ENCODE assay signal across 31 cellular contexts in the genomic region with DNA sequence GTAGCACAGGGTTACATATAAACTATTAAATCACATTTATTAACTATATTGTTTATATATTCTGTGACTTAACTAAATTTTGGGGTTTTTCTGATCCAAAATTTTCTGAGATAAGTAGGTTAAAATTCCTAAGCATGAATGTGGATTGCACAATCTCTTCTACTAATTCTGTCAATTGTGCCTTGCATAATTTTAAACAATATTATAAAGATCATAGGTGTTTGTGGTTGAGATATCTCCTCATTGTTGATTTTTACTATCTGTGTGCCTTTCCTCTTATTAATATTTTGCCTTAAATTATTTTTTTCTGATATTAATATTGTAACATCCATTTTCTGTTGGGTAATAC.
"Had no signal": no experiment of that assay in that cellular context is flagged by ENCODE, and none has a peak within 500 bp of the region (broad histone marks: within the 10 kb centered on the region; RNA-seq: fewer than 3 reads in every experiment).

No MANE protein-coding gene starts in this region.

- H3K27ac ChIP-seq: adrenal gland, body of pancreas, epithelial cell of prostate, esophagus squamous epithelium, heart left ventricle, WERI-Rb-1 had no signal

- H3K27me3 ChIP-seq: adrenal gland, body of pancreas, esophagus squamous epithelium, heart left ventricle had no signal

- H3K9me3 ChIP-seq: adrenal gland, esophagus squamous epithelium, heart left ventricle had no signal

- ATAC-seq: activated CD4-positive, CD25-positive, alpha-beta regulatory T cell treated with anti-CD3 and anti-CD28 coated beads, Interleukin-2, amount 50 U/mL, for 24 hours; activated CD8-positive, alpha-beta T cell treated with anti-CD3 and anti-CD28 coated beads for 36 hours; activated T-cell treated with anti-CD3 and anti-CD28 coated beads, Interleukin-2, amount 50 U/mL, for 4 hours; activated T-helper 17 cell treated with anti-CD3 and anti-CD28 coated beads, Interleukin-2, amount 50 U/mL, for 72 hours; body of pancreas; heart left ventricle; T-helper 17 cell had no signal

- H3K36me3 ChIP-seq: adrenal gland, esophagus squamous epithelium, heart left ventricle, WERI-Rb-1 had no signal

- DNase-seq: activated B cell treated with CpG ODN at 0.5 μM for 24 hours; activated CD4-positive, alpha-beta T cell treated with anti-CD3 and anti-CD28 coated beads for 48 hours; activated CD4-positive, alpha-beta T cell treated with anti-CD3 and anti-CD28 coated beads, Interleukin-2, amount 50 U/mL, for 1 hour; activated CD4-positive, alpha-beta T cell treated with anti-CD3 and anti-CD28 coated beads, Interleukin-2, amount 50 U/mL, for 48 hours; activated CD8-positive, alpha-beta memory T cell treated with anti-CD3 and anti-CD28 coated beads for 24 hours; activated CD8-positive, alpha-beta T cell treated with anti-CD3 and anti-CD28 coated beads for 36 hours; activated effector memory CD4-positive, alpha-beta T cell treated with Interleukin-2 at 50 U/mL for 16 hours; activated gamma-delta T cell treated with Interleukin-2 at 50 U/mL for 16 hours; activated naive CD4-positive, alpha-beta T cell treated with anti-CD3 and anti-CD28 coated beads, Interleukin-2, amount 50 U/mL, for 16 hours; activated naive CD4-positive, alpha-beta T cell treated with Interleukin-2 at 50 U/mL for 16 hours; activated T-cell treated with anti-CD3 and anti-CD28 coated beads, Interleukin-2, amount 50 U/mL, for 4 hours; adrenal gland; amygdala; aorta; body of pancreas; caudate nucleus; cortex of kidney; dermis blood vessel endothelial cell; effector CD8-positive, alpha-beta T cell; esophagus squamous epithelium; foreskin fibroblast; heart left ventricle; T-helper 17 cell; T1000; WERI-Rb-1 had no signal

- H3K4me1 ChIP-seq: adrenal gland, body of pancreas, esophagus squamous epithelium, heart left ventricle had no signal

- FAIRE-seq: colon, endothelial cell of umbilical vein, frontal cortex had no signal

- H3K4me3 ChIP-seq: adrenal gland, body of pancreas, esophagus squamous epithelium, heart left ventricle had no signal
